ENCODE assay signal across 25 cellular contexts in the genomic region with DNA sequence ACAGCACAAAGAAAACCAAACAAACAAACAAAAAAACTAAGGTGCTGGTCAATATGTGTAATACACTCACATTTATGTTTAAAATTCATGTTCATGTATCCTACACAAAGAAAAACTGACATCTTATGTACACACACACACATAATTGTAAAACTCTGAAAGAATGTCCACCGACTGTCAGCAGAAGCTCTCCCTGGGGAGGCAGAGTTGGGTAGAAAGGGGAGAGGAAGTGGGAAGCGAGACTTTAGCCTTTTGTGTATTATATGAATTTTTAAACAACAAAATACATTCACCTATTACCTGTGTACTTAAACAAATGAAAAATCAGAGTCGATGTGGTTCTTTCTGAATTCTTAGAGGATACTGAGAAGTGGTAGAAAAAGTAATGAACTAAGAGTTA.
"Had no signal": no experiment of that assay in that cellular context is flagged by ENCODE, and none has a peak within 500 bp of the region (broad histone marks: within the 10 kb centered on the region; RNA-seq: fewer than 3 reads in every experiment).

No MANE protein-coding gene starts in this region.

- H3K9me3 Mint-ChIP-seq: activated CD4-positive, alpha-beta memory T cell treated with anti-CD3 and anti-CD28 coated beads for 36 hours; activated CD4-positive, alpha-beta T cell treated with anti-CD3 and anti-CD28 coated beads, Interleukin-2, amount 10 ng/mL, durations not matched to agents 7 days and 5 days; activated naive CD4-positive, alpha-beta T cell treated with anti-CD3 and anti-CD28 coated beads for 36 hours; activated naive CD4-positive, alpha-beta T cell treated with anti-CD3 and anti-CD28 coated beads, Interleukin-2, amount 50 U/mL, for 72 hours; activated T-cell treated with anti-CD3 and anti-CD28 coated beads, Interleukin-2, amount 50 U/mL, for 4 hours; activated T-helper 1 cell treated with anti-CD3 and anti-CD28 coated beads, Interleukin-12 subunit alpha, Interleukin-12 subunit beta, Interleukin-2, Interleukin-4 antibody, amounts not matched to agents 30 ng/mL and 10 ng/mL and 1 ng/mL, durations not matched to agents 14 hours and 24 hours and 36 hours; T-helper 1 cell treated with Interleukin-12 subunit alpha and Interleukin-12 subunit beta and Interleukin-4 antibody, amounts not matched to agents 30 μg/mL and 1 μg/mL, for 36 hours; T-helper 2 cell treated with Interferon-gamma antibody and Interleukin-4, amounts not matched to agents 5 μg/mL and 100 μg/mL, for 36 hours; WTC11 had no signal

- ATAC-seq: activated CD4-positive, alpha-beta T cell treated with anti-CD3 and anti-CD28 coated beads for 36 hours; activated CD4-positive, CD25-positive, alpha-beta regulatory T cell treated with anti-CD3 and anti-CD28 coated beads, Interleukin-2, amount 50 U/mL, for 24 hours; activated naive CD4-positive, alpha-beta T cell treated with anti-CD3 and anti-CD28 coated beads, Interleukin-2, amount 50 U/mL, for 72 hours; activated T-cell treated with anti-CD3 and anti-CD28 coated beads, Interleukin-2, amount 50 U/mL, for 4 hours; body of pancreas; WTC11 had no signal

- H3K4me3 Mint-ChIP-seq: activated CD4-positive, alpha-beta memory T cell treated with anti-CD3 and anti-CD28 coated beads for 36 hours; activated CD4-positive, alpha-beta T cell treated with anti-CD3 and anti-CD28 coated beads for 36 hours; activated CD4-positive, alpha-beta T cell treated with anti-CD3 and anti-CD28 coated beads, Interleukin-2, amount 10 ng/mL, durations not matched to agents 7 days and 5 days; activated naive CD4-positive, alpha-beta T cell treated with anti-CD3 and anti-CD28 coated beads for 36 hours; activated T-cell treated with anti-CD3 and anti-CD28 coated beads, Interleukin-2, amount 50 U/mL, for 4 hours; activated T-helper 1 cell treated with anti-CD3 and anti-CD28 coated beads, Interleukin-12 subunit alpha, Interleukin-12 subunit beta, Interleukin-2, Interleukin-4 antibody, amounts not matched to agents 30 ng/mL and 10 ng/mL and 1 ng/mL, durations not matched to agents 14 hours and 24 hours and 36 hours; T-helper 1 cell treated with Interleukin-12 subunit alpha and Interleukin-12 subunit beta and Interleukin-4 antibody, amounts not matched to agents 30 μg/mL and 1 μg/mL, for 36 hours; T-helper 2 cell treated with Interferon-gamma antibody and Interleukin-4, amounts not matched to agents 5 μg/mL and 100 μg/mL, for 36 hours; WTC11 had no signal

- H3K27ac Mint-ChIP-seq: activated CD4-positive, alpha-beta memory T cell treated with anti-CD3 and anti-CD28 coated beads for 36 hours; activated CD4-positive, alpha-beta T cell treated with anti-CD3 and anti-CD28 coated beads for 36 hours; activated CD4-positive, alpha-beta T cell treated with anti-CD3 and anti-CD28 coated beads, Interleukin-2, amount 10 ng/mL, durations not matched to agents 7 days and 5 days; activated naive CD4-positive, alpha-beta T cell treated with anti-CD3 and anti-CD28 coated beads for 36 hours; activated naive CD4-positive, alpha-beta T cell treated with anti-CD3 and anti-CD28 coated beads, Interleukin-2, amount 50 U/mL, for 72 hours; activated T-helper 1 cell treated with anti-CD3 and anti-CD28 coated beads, Interleukin-12 subunit alpha, Interleukin-12 subunit beta, Interleukin-2, Interleukin-4 antibody, amounts not matched to agents 30 ng/mL and 10 ng/mL and 1 ng/mL, durations not matched to agents 14 hours and 24 hours and 36 hours; T-helper 1 cell treated with Interleukin-12 subunit alpha and Interleukin-12 subunit beta and Interleukin-4 antibody, amounts not matched to agents 30 μg/mL and 1 μg/mL, for 36 hours; T-helper 2 cell treated with Interferon-gamma antibody and Interleukin-4, amounts not matched to agents 5 μg/mL and 100 μg/mL, for 36 hours; WTC11 had no signal

- DNase-seq: activated CD4-positive, alpha-beta memory T cell treated with anti-CD3 and anti-CD28 coated beads for 36 hours; activated CD4-positive, alpha-beta T cell treated with anti-CD3 and anti-CD28 coated beads for 36 hours; activated CD4-positive, alpha-beta T cell treated with anti-CD3 and anti-CD28 coated beads, Interleukin-2, amount 10 ng/mL, durations not matched to agents 7 days and 5 days; activated CD8-positive, alpha-beta memory T cell treated with anti-CD3 and anti-CD28 coated beads, Interleukin-2, amount 50 U/mL, for 4 hours; activated gamma-delta T cell treated with Interleukin-2 at 50 U/mL for 16 hours; activated naive CD4-positive, alpha-beta T cell treated with anti-CD3 and anti-CD28 coated beads for 36 hours; activated T-cell treated with anti-CD3 and anti-CD28 coated beads for 4 hours; activated T-cell treated with anti-CD3 and anti-CD28 coated beads, Interleukin-2, amount 50 U/mL, for 4 hours; adrenal gland; body of pancreas; MM.1S; NCI-H1092; NCI-H1436 treated with DMSO at 0.1 percent for 48 hours; NCI-H1694 treated with DMSO at 0.1 percent for 48 hours; NCI-H2029; NCI-H345; NCI-H524 treated with DMSO at 0.1 percent for 48 hours; SHP77; SJCRH30 had no signal

- H3K36me3 Mint-ChIP-seq: activated CD4-positive, alpha-beta memory T cell treated with anti-CD3 and anti-CD28 coated beads for 36 hours; activated naive CD4-positive, alpha-beta T cell treated with anti-CD3 and anti-CD28 coated beads, Interleukin-2, amount 50 U/mL, for 72 hours; WTC11 had no signal
